In the genomic region with DNA sequence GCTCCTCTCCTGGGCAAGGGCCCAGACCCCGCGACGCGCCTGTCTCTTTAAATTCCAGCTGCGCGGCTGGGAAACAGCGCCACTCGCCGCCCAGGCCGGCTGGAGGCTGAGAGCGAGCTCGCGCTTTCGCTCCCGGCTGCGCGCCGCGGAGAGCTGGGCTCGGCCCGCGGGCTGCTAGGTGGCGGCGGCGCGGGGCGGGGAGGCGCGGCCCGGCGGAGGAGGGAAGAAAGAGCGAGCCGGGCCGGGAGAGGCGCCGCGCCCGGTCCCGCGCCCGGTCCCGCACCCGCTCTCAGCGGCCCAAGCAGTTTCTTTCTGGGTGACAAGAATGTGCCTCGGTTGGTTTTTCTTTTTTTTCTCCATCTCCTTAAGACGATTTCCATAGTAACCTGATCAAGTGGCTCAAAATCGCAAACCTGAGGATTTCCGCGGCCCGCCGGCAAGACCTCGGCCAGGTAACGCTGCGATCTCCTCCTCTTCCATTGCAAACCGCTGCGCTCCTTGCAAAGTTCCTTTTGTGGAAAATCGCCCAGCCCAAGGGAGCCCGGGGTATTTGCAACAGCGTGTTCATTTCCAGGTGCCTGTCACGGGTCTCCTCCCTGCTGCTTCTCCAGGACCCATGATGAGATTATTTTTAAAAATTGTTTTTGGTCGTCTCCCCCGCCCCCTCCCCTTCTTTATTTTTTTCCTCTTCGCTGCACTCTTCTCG, we compare ENCODE assay signal across 8 cellular contexts.
DNase-seq lines count a peak whose midpoint lies in the region; ATAC-seq and TF ChIP-seq lines count a peak whose summit lies in the region.

No MANE protein-coding gene starts in this region.

- H3K27ac ChIP-seq in gastroesophageal sphincter = peak overlapping the region in 2 of 4 donors; percentile 45 to 63
- no peak overlapping the region for H3K27ac ChIP-seq in urinary bladder (ENCODE audit: low read depth)

- 0 to 1% methylated on average over 14 to 25 of the region's 64 CpGs for WGBS in gastroesophageal sphincter (ENCODE audit: low coverage in 1 of 2), 2 donors
- under 1% methylated on average over 64 of the region's 64 CpGs for WGBS in urinary bladder

- DNase-seq in CD14-positive monocyte (ENCODE audit: low spot score) = no peak
- peak; percentile 67 for DNase-seq in NCI-H2171 (lab: John Stamatoyannopoulos, UW)
- no peak for DNase-seq in activated T-cell treated with anti-CD3 and anti-CD28 coated beads, Interleukin-2, amount 50 U/mL, for 4 hours
- peak; percentile 87 for DNase-seq in nephron progenitor cell

- intact Hi-C loops in CD14-positive monocyte (cut with micrococcal nuclease) = no loop called here

- H3K4me3 ChIP-seq in gastroesophageal sphincter (peak overlapping the region; percentile 42 to 62), urinary bladder (ENCODE audit: low read depth, low read length) (peak overlapping the region; percentile 71)

- H3K36me3 ChIP-seq in gastroesophageal sphincter (no peaks in the 10 kb centered on the region), urinary bladder (ENCODE audit: insufficient read depth) (no peaks in the 10 kb centered on the region)

- peak; percentile 62 for ATAC-seq in GM18873 (IDR thresholded peaks at IDR 0.05; ENCODE audit: low FRiP score, unreplicated experiment)
- peak; percentile 93 for ATAC-seq in HG03064 (IDR thresholded peaks at IDR 0.05; ENCODE audit: low read depth, unreplicated experiment)
- peak; percentile 67 to 79 for ATAC-seq in activated T-cell treated with anti-CD3 and anti-CD28 coated beads, Interleukin-2, amount 50 U/mL, for 4 hours
- peak; percentile 91 for ATAC-seq in gastroesophageal sphincter

- H3K4me1 Mint-ChIP-seq in CD14-positive monocyte = peaks cover 16% of the 10 kb centered on the region
- peaks cover 8% of the 10 kb centered on the region for H3K4me1 Mint-ChIP-seq in activated T-cell treated with anti-CD3 and anti-CD28 coated beads, Interleukin-2, amount 50 U/mL, for 4 hours (ENCODE audit: low read depth)
- peaks cover 20% of the 10 kb centered on the region for H3K4me1 Mint-ChIP-seq in nephron progenitor cell

- H3K27me3 ChIP-seq in gastroesophageal sphincter = peaks cover 40% of the 10 kb centered on the region

- H3K9me3 ChIP-seq in gastroesophageal sphincter = no peaks in the 10 kb centered on the region

- TF ChIP-seq CTCF in CD14-positive monocyte (IDR thresholded peaks at IDR 0.05) (no peak), gastroesophageal sphincter (IDR thresholded peaks at IDR 0.05) (peak in 3 of 4 experiments; percentile 11 to 54 (median 31)), nephron progenitor cell (IDR thresholded peaks at IDR 0.05) (no peak)

- TF ChIP-seq EP300 in gastroesophageal sphincter (IDR thresholded peaks at IDR 0.05) = no peak

- no peak for TF ChIP-seq POLR2A in gastroesophageal sphincter (IDR thresholded peaks at IDR 0.05)

- H3K36me3 Mint-ChIP-seq in CD14-positive monocyte (peaks cover 0 to 4% of the 10 kb centered on the region in 2 donors), nephron progenitor cell (ENCODE audit: low read depth) (no peaks in the 10 kb centered on the region)
- H3K36me3 Mint-ChIP-seq in activated T-cell treated with anti-CD3 and anti-CD28 coated beads, Interleukin-2, amount 50 U/mL, for 4 hours (ENCODE audit: insufficient read depth) = no peaks in the 10 kb centered on the region

- peaks cover 0 to 8% (median 3%) of the 10 kb centered on the region in 7 donors for H3K9me3 Mint-ChIP-seq in CD14-positive monocyte
- no peaks in the 10 kb centered on the region for H3K9me3 Mint-ChIP-seq in activated T-cell treated with anti-CD3 and anti-CD28 coated beads, Interleukin-2, amount 50 U/mL, for 4 hours
- H3K9me3 Mint-ChIP-seq in nephron progenitor cell = no peaks in the 10 kb centered on the region

- H3K27me3 Mint-ChIP-seq in CD14-positive monocyte (ENCODE audit: low read depth in 3 of 3) = peaks cover 37 to 50% (median 41%) of the 10 kb centered on the region in 3 donors
- H3K27me3 Mint-ChIP-seq in activated T-cell treated with anti-CD3 and anti-CD28 coated beads, Interleukin-2, amount 50 U/mL, for 4 hours (ENCODE audit: low read depth) = peaks cover 56% of the 10 kb centered on the region
- peaks cover 62% of the 10 kb centered on the region for H3K27me3 Mint-ChIP-seq in nephron progenitor cell (ENCODE audit: low read depth, poor library complexity)

- H3K4me1 ChIP-seq in gastroesophageal sphincter (peaks cover 0 to 23% (median 0%) of the 10 kb centered on the region in 3 donors), urinary bladder (ENCODE audit: insufficient read depth) (no peaks in the 10 kb centered on the region)

- H3K4me3 Mint-ChIP-seq in CD14-positive monocyte = peak overlapping the region; percentile 75 to 95
- H3K4me3 Mint-ChIP-seq in activated T-cell treated with anti-CD3 and anti-CD28 coated beads, Interleukin-2, amount 50 U/mL, for 4 hours = peak overlapping the region; percentile 19
- peak overlapping the region; percentile 93 for H3K4me3 Mint-ChIP-seq in nephron progenitor cell

- peak overlapping the region in 1 of 7 donors; percentile 49 for H3K27ac Mint-ChIP-seq in CD14-positive monocyte
- H3K27ac Mint-ChIP-seq in nephron progenitor cell = no peak overlapping the region

Comparison
In these comparisons a context has a peak if more than half of its experiments do, and no peak if none do; other contexts are left out.
1. DNase-seq: peak in NCI-H2171 (single experiment) and nephron progenitor cell (single experiment); none in CD14-positive monocyte (single experiment) and activated T-cell treated with anti-CD3 and anti-CD28 coated beads, Interleukin-2, amount 50 U/mL, for 4 hours (single experiment).
2. H3K4me3 Mint-ChIP-seq: peak in every context shown above with its lines; median percentile 93 in nephron progenitor cell; 85 in CD14-positive monocyte; 19 in activated T-cell treated with anti-CD3 and anti-CD28 coated beads, Interleukin-2, amount 50 U/mL, for 4 hours.
3. CTCF ChIP-seq: peak in gastroesophageal sphincter (3 of 4); none in CD14-positive monocyte (single experiment) and nephron progenitor cell (single experiment).
4. Peak in every context shown above with its lines, with median percentiles within 50 percentile points of each other: ATAC-seq.